1 cellular context compared by ENCODE assay signal in the genomic region with DNA sequence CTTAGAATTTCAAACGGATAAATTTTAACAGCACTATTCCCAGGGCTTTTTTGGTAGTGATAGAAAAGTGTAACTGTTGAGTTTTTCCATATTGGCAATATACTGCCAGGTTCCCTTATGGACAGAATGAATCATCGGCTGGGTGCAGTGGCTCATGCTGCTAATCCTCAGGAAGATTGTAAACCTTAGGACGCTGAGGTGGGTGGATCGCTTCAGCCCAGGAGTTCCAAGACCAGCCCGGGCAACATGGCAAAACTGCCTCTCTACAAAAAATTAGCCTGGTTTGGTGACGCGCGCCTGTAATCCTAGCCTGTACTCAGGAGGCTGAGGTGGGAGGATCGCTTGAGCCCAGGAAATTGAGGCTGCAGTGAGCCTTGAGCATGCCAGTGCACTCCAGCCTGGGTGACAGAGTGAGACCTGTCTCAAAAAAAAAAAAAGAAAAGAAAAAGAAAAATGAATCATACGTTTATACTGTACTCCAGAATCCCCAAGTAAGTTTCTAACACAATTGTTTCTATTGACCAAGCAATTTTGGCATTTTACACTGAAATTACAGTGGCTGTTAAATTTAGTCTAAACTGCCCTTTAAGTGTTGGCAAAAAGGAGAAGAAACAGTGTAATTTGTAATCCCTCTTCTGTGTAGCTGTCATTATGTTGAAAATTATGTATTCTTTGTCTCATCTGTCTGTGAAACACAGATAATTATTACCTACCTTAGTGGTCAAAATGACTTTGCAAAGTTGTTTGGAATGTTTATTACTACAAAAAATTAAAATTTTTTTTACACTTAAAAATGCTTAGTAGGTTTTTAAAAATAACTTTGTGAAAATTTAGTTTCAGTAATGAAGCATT.
TF ChIP-seq lines count a peak whose summit lies in the region.

No MANE protein-coding gene starts in this region.

TF ChIP-seq in HEK293T, 16 proteins besides CTCF, POLR2A, EP300 and RAD21:
- TF ChIP-seq ELF4 (IDR thresholded peaks at IDR 0.05) (no peak), LEF1 (IDR thresholded peaks at IDR 0.05; ENCODE audit: borderline replicate concordance) (no peak), FOXK2 (IDR thresholded peaks at IDR 0.05) (no peak), ARNT (IDR thresholded peaks at IDR 0.05) (no peak), FOXM1 (IDR thresholded peaks at IDR 0.05; ENCODE audit: borderline replicate concordance) (no peak), HDGF (IDR thresholded peaks at IDR 0.05; ENCODE audit: borderline replicate concordance) (no peak), FOXA1 (IDR thresholded peaks at IDR 0.05) (no peak), ZNF384 (IDR thresholded peaks at IDR 0.05) (no peak), SP1 (IDR thresholded peaks at IDR 0.05) (no peak), L3MBTL2 (conservative IDR thresholded peaks at IDR 0.05) (no peak), NFRKB (IDR thresholded peaks at IDR 0.05) (no peak), CTBP1 (IDR thresholded peaks at IDR 0.05; ENCODE audit: borderline replicate concordance) (no peak), SUZ12 (IDR thresholded peaks at IDR 0.05) (no peak), BHLHE40 (IDR thresholded peaks at IDR 0.05; ENCODE audit: borderline replicate concordance) (no peak), TARDBP (IDR thresholded peaks at IDR 0.05) (no peak)
- TF ChIP-seq, protein P1, sequence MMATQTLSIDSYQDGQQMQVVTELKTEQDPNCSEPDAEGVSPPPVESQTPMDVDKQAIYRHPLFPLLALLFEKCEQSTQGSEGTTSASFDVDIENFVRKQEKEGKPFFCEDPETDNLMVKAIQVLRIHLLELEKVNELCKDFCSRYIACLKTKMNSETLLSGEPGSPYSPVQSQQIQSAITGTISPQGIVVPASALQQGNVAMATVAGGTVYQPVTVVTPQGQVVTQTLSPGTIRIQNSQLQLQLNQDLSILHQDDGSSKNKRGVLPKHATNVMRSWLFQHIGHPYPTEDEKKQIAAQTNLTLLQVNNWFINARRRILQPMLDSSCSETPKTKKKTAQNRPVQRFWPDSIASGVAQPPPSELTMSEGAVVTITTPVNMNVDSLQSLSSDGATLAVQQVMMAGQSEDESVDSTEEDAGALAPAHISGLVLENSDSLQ (IDR thresholded peaks at IDR 0.05), result no peak
